In genomic region chr10:109894516-109894915, GRCh38 we compare ENCODE assay signal across 9 cellular contexts. TPM values are rescaled to one million over a fixed set of nuclear protein-coding genes. Genes with fewer than 3 reads are reported as not detected.
DNase-seq lines count a peak whose midpoint lies in the region; ATAC-seq and TF ChIP-seq lines count a peak whose summit lies in the region.
"Had no signal": no experiment of that assay in that cellular context is flagged by ENCODE, and none has a peak within 500 bp of the region (broad histone marks: within the 10 kb centered on the region; RNA-seq: fewer than 3 reads in every experiment).

No MANE protein-coding gene starts in this region.

- H3K4me3 ChIP-seq in subcutaneous abdominal adipose tissue (ENCODE audit: low read depth in 1 of 5, low read length in 5 of 5), result peak overlapping the region in 2 of 5 donors; percentile 11 to 29

- TF ChIP-seq CTCF in nephron progenitor cell (IDR thresholded peaks at IDR 0.05), result no peak

- peaks cover 0 to 17% (median 3%) of the 10 kb centered on the region in 5 donors for H3K36me3 ChIP-seq in subcutaneous abdominal adipose tissue (ENCODE audit: control insufficient read depth in 5 of 5, insufficient read depth in 5 of 5, low read length in 5 of 5)

- intact Hi-C loops in left cardiac atrium (cut with DNase I), result loop anchor here in 1 of 2 donors (10.0 kb wide), 1 partner anchor 110 kb away; the partner anchor contains the start of gene ADD3
- intact Hi-C loops in activated T-helper 1 cell treated with anti-CD3 and anti-CD28 coated beads, Interleukin-12 subunit alpha, Interleukin-12 subunit beta, Interleukin-2, Interleukin-4 antibody, amounts not matched to agents 30 ng/mL and 10 ng/mL and 1 ng/mL, durations not matched to agents 14 hours and 24 hours and 36 hours (cut with micrococcal nuclease), result no loop called here

- H3K9ac ChIP-seq in subcutaneous abdominal adipose tissue (ENCODE audit: low read length in 5 of 5), result no peak overlapping the region

- no peaks in the 10 kb centered on the region for H3K9me3 Mint-ChIP-seq in activated T-helper 1 cell treated with anti-CD3 and anti-CD28 coated beads, Interleukin-12 subunit alpha, Interleukin-12 subunit beta, Interleukin-2, Interleukin-4 antibody, amounts not matched to agents 30 ng/mL and 10 ng/mL and 1 ng/mL, durations not matched to agents 14 hours and 24 hours and 36 hours
- H3K9me3 Mint-ChIP-seq in nephron progenitor cell, result peaks cover 11% of the 10 kb centered on the region
- H3K9me3 Mint-ChIP-seq: activated naive CD4-positive, alpha-beta T cell treated with anti-CD3 and anti-CD28 coated beads, Interleukin-2, amount 10 ng/mL, durations not matched to agents 7 days and 5 days had no signal

- no peak overlapping the region for H3K27ac Mint-ChIP-seq in activated T-helper 1 cell treated with anti-CD3 and anti-CD28 coated beads, Interleukin-12 subunit alpha, Interleukin-12 subunit beta, Interleukin-2, Interleukin-4 antibody, amounts not matched to agents 30 ng/mL and 10 ng/mL and 1 ng/mL, durations not matched to agents 14 hours and 24 hours and 36 hours
- H3K27ac Mint-ChIP-seq in nephron progenitor cell, result no peak overlapping the region
- H3K27ac Mint-ChIP-seq: activated naive CD4-positive, alpha-beta T cell treated with anti-CD3 and anti-CD28 coated beads, Interleukin-2, amount 10 ng/mL, durations not matched to agents 7 days and 5 days had no signal

- H3K36me3 Mint-ChIP-seq in activated T-helper 1 cell treated with anti-CD3 and anti-CD28 coated beads, Interleukin-12 subunit alpha, Interleukin-12 subunit beta, Interleukin-2, Interleukin-4 antibody, amounts not matched to agents 30 ng/mL and 10 ng/mL and 1 ng/mL, durations not matched to agents 14 hours and 24 hours and 36 hours (ENCODE audit: low read depth), result peaks cover 38% of the 10 kb centered on the region
- H3K36me3 Mint-ChIP-seq in nephron progenitor cell (ENCODE audit: low read depth), result peaks cover 66% of the 10 kb centered on the region

- DNase-seq in amniotic epithelial cell (ENCODE audit: low read depth), result peak; percentile 87
- peak; percentile 76 for DNase-seq in left cardiac atrium
- no peak for DNase-seq in activated T-helper 1 cell treated with anti-CD3 and anti-CD28 coated beads, Interleukin-12 subunit alpha, Interleukin-12 subunit beta, Interleukin-2, Interleukin-4 antibody, amounts not matched to agents 30 ng/mL and 10 ng/mL and 1 ng/mL, durations not matched to agents 14 hours and 24 hours and 36 hours (ENCODE audit: low spot score)
- no peak for DNase-seq in nephron progenitor cell
- DNase-seq in activated CD8-positive, alpha-beta memory T cell treated with anti-CD3 and anti-CD28 coated beads for 24 hours, result no peak
- DNase-seq in DMS53 (lab: John Stamatoyannopoulos, UW), result no peak
- DNase-seq: activated naive CD4-positive, alpha-beta T cell treated with anti-CD3 and anti-CD28 coated beads, Interleukin-2, amount 10 ng/mL, durations not matched to agents 7 days and 5 days had no signal

- no peaks in the 10 kb centered on the region for H3K9me3 ChIP-seq in subcutaneous abdominal adipose tissue (ENCODE audit: control insufficient read depth in 5 of 5, low read length in 5 of 5)

- no peak overlapping the region for H3K4me3 Mint-ChIP-seq in activated T-helper 1 cell treated with anti-CD3 and anti-CD28 coated beads, Interleukin-12 subunit alpha, Interleukin-12 subunit beta, Interleukin-2, Interleukin-4 antibody, amounts not matched to agents 30 ng/mL and 10 ng/mL and 1 ng/mL, durations not matched to agents 14 hours and 24 hours and 36 hours
- no peak overlapping the region for H3K4me3 Mint-ChIP-seq in nephron progenitor cell
- H3K4me3 Mint-ChIP-seq: activated naive CD4-positive, alpha-beta T cell treated with anti-CD3 and anti-CD28 coated beads, Interleukin-2, amount 10 ng/mL, durations not matched to agents 7 days and 5 days had no signal

- no peaks in the 10 kb centered on the region for H3K27me3 Mint-ChIP-seq in activated T-helper 1 cell treated with anti-CD3 and anti-CD28 coated beads, Interleukin-12 subunit alpha, Interleukin-12 subunit beta, Interleukin-2, Interleukin-4 antibody, amounts not matched to agents 30 ng/mL and 10 ng/mL and 1 ng/mL, durations not matched to agents 14 hours and 24 hours and 36 hours (ENCODE audit: insufficient read depth)
- H3K27me3 Mint-ChIP-seq in nephron progenitor cell (ENCODE audit: low read depth, poor library complexity), result no peaks in the 10 kb centered on the region
- H3K27me3 Mint-ChIP-seq: activated naive CD4-positive, alpha-beta T cell treated with anti-CD3 and anti-CD28 coated beads, Interleukin-2, amount 10 ng/mL, durations not matched to agents 7 days and 5 days had no signal

- H3K27ac ChIP-seq in subcutaneous abdominal adipose tissue (ENCODE audit: low read depth, low read length), result peak overlapping the region; percentile 79

- H3K4me1 ChIP-seq in subcutaneous abdominal adipose tissue (ENCODE audit: control insufficient read depth in 5 of 5, insufficient read depth in 5 of 5, low read length in 5 of 5), result peaks cover 6 to 73% (median 69%) of the 10 kb centered on the region in 5 donors

- ATAC-seq in HG03095 (IDR thresholded peaks at IDR 0.05; ENCODE audit: unreplicated experiment) (peak; percentile 59), left cardiac atrium (peak; percentile 77 to 81)

- H3K27me3 ChIP-seq in subcutaneous abdominal adipose tissue (ENCODE audit: control insufficient read depth in 5 of 5, insufficient read depth in 4 of 5, low read length in 5 of 5), result no peaks in the 10 kb centered on the region

- H3K4me1 Mint-ChIP-seq in activated T-helper 1 cell treated with anti-CD3 and anti-CD28 coated beads, Interleukin-12 subunit alpha, Interleukin-12 subunit beta, Interleukin-2, Interleukin-4 antibody, amounts not matched to agents 30 ng/mL and 10 ng/mL and 1 ng/mL, durations not matched to agents 14 hours and 24 hours and 36 hours (ENCODE audit: low read depth), result peaks cover 54% of the 10 kb centered on the region
- peaks cover 30% of the 10 kb centered on the region for H3K4me1 Mint-ChIP-seq in nephron progenitor cell

RNA-seq across cellular contexts. Expression of gene XPNPEP1, which starts 28.8 kb away (rescaled TPM):
- total RNA-seq in left cardiac atrium, result 10 to 100 TPM; 36.3 to 40.7 TPM
- 85.1 and 93.2 TPM in 2 replicates for total RNA-seq in activated T-helper 1 cell treated with anti-CD3 and anti-CD28 coated beads, Interleukin-12 subunit alpha, Interleukin-12 subunit beta, Interleukin-2, Interleukin-4 antibody, amounts not matched to agents 30 ng/mL and 10 ng/mL and 1 ng/mL, durations not matched to agents 14 hours and 24 hours and 36 hours

Comparison
In these comparisons a context has a peak if more than half of its experiments do, and no peak if none do; other contexts are left out.
1. DNase-seq: peak in amniotic epithelial cell (single experiment) and left cardiac atrium (single experiment); none in activated T-helper 1 cell treated with anti-CD3 and anti-CD28 coated beads, Interleukin-12 subunit alpha, Interleukin-12 subunit beta, Interleukin-2, Interleukin-4 antibody, amounts not matched to agents 30 ng/mL and 10 ng/mL and 1 ng/mL, durations not matched to agents 14 hours and 24 hours and 36 hours (single experiment), nephron progenitor cell (single experiment), activated CD8-positive, alpha-beta memory T cell treated with anti-CD3 and anti-CD28 coated beads for 24 hours (single experiment) and DMS53 (single experiment).